In the genomic region with DNA sequence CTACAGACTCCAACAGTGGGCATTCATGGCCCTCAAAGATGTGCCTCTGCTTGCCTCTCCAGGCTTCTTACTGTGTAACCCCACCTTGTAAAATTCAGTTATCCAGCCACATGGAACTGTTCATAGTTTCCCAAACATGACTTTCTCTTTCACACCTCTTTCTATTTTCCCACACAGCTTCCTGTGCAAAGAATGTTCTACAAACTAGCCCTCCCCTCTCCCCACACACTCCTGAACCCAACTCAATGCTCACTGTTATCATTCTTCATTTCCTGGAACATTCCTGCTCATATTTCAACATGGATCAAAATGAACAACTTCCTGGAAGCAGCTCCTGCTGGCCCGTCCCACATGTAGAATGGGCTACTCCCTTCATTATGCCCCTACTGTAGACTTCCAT, we compare ENCODE assay signal across 32 cellular contexts. TPM values are rescaled to one million over a fixed set of nuclear protein-coding genes. Genes with fewer than 3 reads are reported as not detected.
A peak's percentile ranks its signal among the peaks of the same experiment; 100 is the strongest.
DNase-seq lines count a peak whose midpoint lies in the region; ATAC-seq and TF ChIP-seq lines count a peak whose summit lies in the region.
"Had no signal": no experiment of that assay in that cellular context is flagged by ENCODE, and none has a peak within 500 bp of the region (broad histone marks: within the 10 kb centered on the region; RNA-seq: fewer than 3 reads in every experiment).

No MANE protein-coding gene starts in this region.

- H3K9me3 Mint-ChIP-seq in activated CD8-positive, alpha-beta T cell treated with anti-CD3 and anti-CD28 coated beads for 36 hours = no peaks in the 10 kb centered on the region
- no peaks in the 10 kb centered on the region for H3K9me3 Mint-ChIP-seq in activated CD8-positive, alpha-beta T cell treated with anti-CD3 and anti-CD28 coated beads, Interleukin-2, amount 10 ng/mL, durations not matched to agents 7 days and 5 days (ENCODE audit: insufficient read depth)
- H3K9me3 Mint-ChIP-seq: immature natural killer cell, T-cell had no signal

- no peak for DNase-seq in activated CD8-positive, alpha-beta T cell treated with anti-CD3 and anti-CD28 coated beads for 36 hours
- no peak for DNase-seq in activated CD8-positive, alpha-beta T cell treated with anti-CD3 and anti-CD28 coated beads, Interleukin-2, amount 10 ng/mL, durations not matched to agents 7 days and 5 days
- DNase-seq in HT1080 (ENCODE audit: low read depth) = peak; percentile 18
- peak; percentile 33 to 87 for DNase-seq in cardiac fibroblast (ENCODE audit: low read depth in 2 of 2)
- DNase-seq in lower lobe of right lung = no peak
- DNase-seq in GM13976 (ENCODE audit: low spot score) = no peak
- DNase-seq: activated CD4-positive, CD25-positive, alpha-beta regulatory T cell; activated gamma-delta T cell; Calu3; DMS79 treated with DMSO at 0.1 percent for 48 hours; GDM1; hippocampal formation; immature natural killer cell; left ventricle myocardium inferior; NCI-H1048; NCI-H187; NCI-H2171; NCI-H510A; posterior cingulate gyrus; spleen; stimulated activated CD4-positive, alpha-beta T cell treated with anti-CD3 and anti-CD28 coated beads, Interleukin-2, amount 100 ng/mL, for 24 hours; stimulated activated CD8-positive, alpha-beta memory T cell treated with anti-CD3 and anti-CD28 coated beads, Interleukin-4, amount 100 ng/mL, for 48 hours; T-cell; tibial artery had no signal

- H3K9me3 ChIP-seq in lower lobe of right lung = no peaks in the 10 kb centered on the region
- H3K9me3 ChIP-seq: adrenal gland, left ventricle myocardium inferior, right atrium auricular region, spleen, tibial artery had no signal

- H3K27ac Mint-ChIP-seq in activated CD8-positive, alpha-beta T cell treated with anti-CD3 and anti-CD28 coated beads for 36 hours = peak overlapping the region; percentile 42
- no peak overlapping the region for H3K27ac Mint-ChIP-seq in activated CD8-positive, alpha-beta T cell treated with anti-CD3 and anti-CD28 coated beads, Interleukin-2, amount 10 ng/mL, durations not matched to agents 7 days and 5 days
- H3K27ac Mint-ChIP-seq: immature natural killer cell, T-cell had no signal

- H3K4me1 ChIP-seq in lower lobe of right lung = peaks cover 8% of the 10 kb centered on the region
- H3K4me1 ChIP-seq: tibial artery had no signal

- CTCF ChIA-PET in activated CD8-positive, alpha-beta T cell treated with anti-CD3 and anti-CD28 coated beads for 36 hours (lab: Charles Lee) = interaction anchor here (0.6 to 3.8 kb wide), 8 partner anchors 9 to 121 kb away, joined by 3 to 21 read pairs (median 3); partner anchors contain the start of gene TRAF3IP3
- CTCF ChIA-PET in activated CD8-positive, alpha-beta T cell treated with anti-CD3 and anti-CD28 coated beads, Interleukin-2, amount 10 ng/mL, durations not matched to agents 7 days and 5 days (lab: Charles Lee) = interaction anchor here (0.9 to 1.9 kb wide), 8 partner anchors 19 to 132 kb away, joined by 3 to 7 read pairs (median 4); no protein-coding TSS in a partner anchor

- H3K36me3 Mint-ChIP-seq in activated CD8-positive, alpha-beta T cell treated with anti-CD3 and anti-CD28 coated beads for 36 hours (ENCODE audit: low read depth) = no peaks in the 10 kb centered on the region
- no peaks in the 10 kb centered on the region for H3K36me3 Mint-ChIP-seq in activated CD8-positive, alpha-beta T cell treated with anti-CD3 and anti-CD28 coated beads, Interleukin-2, amount 10 ng/mL, durations not matched to agents 7 days and 5 days (ENCODE audit: low read depth)
- H3K36me3 Mint-ChIP-seq: immature natural killer cell, T-cell had no signal

- POLR2A ChIA-PET in activated CD8-positive, alpha-beta T cell treated with anti-CD3 and anti-CD28 coated beads for 36 hours (lab: Charles Lee) = interaction anchor here (1.1 to 1.3 kb wide), 2 partner anchors 52 to 73 kb away, joined by 3 to 4 read pairs; no protein-coding TSS in a partner anchor
- POLR2A ChIA-PET in activated CD8-positive, alpha-beta T cell treated with anti-CD3 and anti-CD28 coated beads, Interleukin-2, amount 10 ng/mL, durations not matched to agents 7 days and 5 days (lab: Charles Lee) = no interaction called here

- H3K27me3 ChIP-seq in lower lobe of right lung (ENCODE audit: low read depth) = peaks cover 6% of the 10 kb centered on the region
- H3K27me3 ChIP-seq: adrenal gland, right atrium auricular region had no signal

- H3K27ac ChIP-seq in lower lobe of right lung = no peak overlapping the region
- H3K27ac ChIP-seq: adrenal gland, left ventricle myocardium inferior, right atrium auricular region, tibial artery had no signal

- intact Hi-C loops in activated CD8-positive, alpha-beta T cell treated with anti-CD3 and anti-CD28 coated beads for 36 hours (cut with micrococcal nuclease) = loop anchor here (1.0 kb wide), 1 partner anchor 90 kb away; no protein-coding TSS in a partner anchor
- intact Hi-C loops in lower lobe of right lung (cut with DNase I) = no loop called here

- H3K36me3 ChIP-seq in lower lobe of right lung = no peaks in the 10 kb centered on the region
- H3K36me3 ChIP-seq: adrenal gland, left ventricle myocardium inferior, right atrium auricular region, spleen, tibial artery had no signal

- H3K4me1 Mint-ChIP-seq in activated CD8-positive, alpha-beta T cell treated with anti-CD3 and anti-CD28 coated beads for 36 hours (ENCODE audit: low read depth) = peaks cover 24% of the 10 kb centered on the region
- H3K4me1 Mint-ChIP-seq in activated CD8-positive, alpha-beta T cell treated with anti-CD3 and anti-CD28 coated beads, Interleukin-2, amount 10 ng/mL, durations not matched to agents 7 days and 5 days (ENCODE audit: low read depth) = peaks cover 28% of the 10 kb centered on the region

- H3K4me3 Mint-ChIP-seq in activated CD8-positive, alpha-beta T cell treated with anti-CD3 and anti-CD28 coated beads for 36 hours = no peak overlapping the region
- H3K4me3 Mint-ChIP-seq in activated CD8-positive, alpha-beta T cell treated with anti-CD3 and anti-CD28 coated beads, Interleukin-2, amount 10 ng/mL, durations not matched to agents 7 days and 5 days = no peak overlapping the region
- H3K4me3 Mint-ChIP-seq: immature natural killer cell, T-cell had no signal

- no peak overlapping the region for H3K4me3 ChIP-seq in cardiac fibroblast (replicated peaks in 1 of 2; ENCODE audit: low read depth in 2 of 2, low read length in 2 of 2)
- no peak overlapping the region for H3K4me3 ChIP-seq in lower lobe of right lung
- H3K4me3 ChIP-seq: adrenal gland, left ventricle myocardium inferior, right atrium auricular region, spleen, tibial artery had no signal

- H3K27me3 Mint-ChIP-seq in activated CD8-positive, alpha-beta T cell treated with anti-CD3 and anti-CD28 coated beads for 36 hours = peaks cover 1% of the 10 kb centered on the region
- H3K27me3 Mint-ChIP-seq in activated CD8-positive, alpha-beta T cell treated with anti-CD3 and anti-CD28 coated beads, Interleukin-2, amount 10 ng/mL, durations not matched to agents 7 days and 5 days (ENCODE audit: low read depth) = no peaks in the 10 kb centered on the region

- ATAC-seq in activated CD8-positive, alpha-beta T cell treated with anti-CD3 and anti-CD28 coated beads for 36 hours = no peak
- ATAC-seq in activated CD8-positive, alpha-beta T cell treated with anti-CD3 and anti-CD28 coated beads, Interleukin-2, amount 10 ng/mL, durations not matched to agents 7 days and 5 days = no peak
- peak; percentile 18 to 31 for ATAC-seq in lower lobe of right lung
- ATAC-seq in GM21381 (IDR thresholded peaks at IDR 0.05; ENCODE audit: unreplicated experiment) = no peak
- ATAC-seq in GM21619 (IDR thresholded peaks at IDR 0.05; ENCODE audit: unreplicated experiment) = no peak
- ATAC-seq: HCT116, T-cell had no signal

- in situ Hi-C loops in GM13976 (cut with MboI; ENCODE audit: low sequenced_read_pairs, unreplicated experiment) = loop anchor here (10.0 kb wide), 1 partner anchor 122 kb away; no protein-coding TSS in a partner anchor

- TF ChIP-seq CTCF in activated CD8-positive, alpha-beta T cell treated with anti-CD3 and anti-CD28 coated beads for 36 hours (IDR thresholded peaks at IDR 0.05) = no peak
- TF ChIP-seq CTCF in cardiac fibroblast (IDR thresholded peaks at IDR 0.05; ENCODE audit: low read depth, low read length) (no peak), lower lobe of right lung (IDR thresholded peaks at IDR 0.05) (no peak), GM13976 (IDR thresholded peaks at IDR 0.05; ENCODE audit: borderline replicate concordance, control extremely low read depth, extremely low read depth, insufficient read depth, missing control alignments) (no peak)

RNA-seq across cellular contexts. Expression of gene HSD11B1, which starts 7.6 kb away (rescaled TPM):
- under 1 TPM; 0.47 to 0.59 TPM for total RNA-seq in activated CD8-positive, alpha-beta T cell treated with anti-CD3 and anti-CD28 coated beads for 36 hours
- not detected for total RNA-seq in activated CD8-positive, alpha-beta T cell treated with anti-CD3 and anti-CD28 coated beads, Interleukin-2, amount 10 ng/mL, durations not matched to agents 7 days and 5 days
- total RNA-seq in HT1080 (2014; rRNA removed; shearing (Covaris generic)) = 45.4 and 45.9 TPM in 2 replicates
- 73.4 and 90.8 TPM in 2 replicates for polyA plus RNA-seq in HT1080 (2015; cell fraction: cytosol; rRNA removed)
- polyA plus RNA-seq in HT1080 (2015; cell fraction: nucleus; rRNA removed) = 85.8 and 97.4 TPM in 2 replicates
- 11.6 TPM for total RNA-seq in lower lobe of right lung
- total RNA-seq: Calu3, endothelial cell of umbilical vein, SK-MEL-5 had no signal
- polyA plus RNA-seq: endothelial cell of umbilical vein, immature natural killer cell had no signal

RNA-seq across cellular contexts. Expression of gene G0S2, which starts 21.9 kb away (rescaled TPM):
- total RNA-seq in activated CD8-positive, alpha-beta T cell treated with anti-CD3 and anti-CD28 coated beads for 36 hours = 1 to 10 TPM; 4.9 to 5.7 TPM
- not detected for total RNA-seq in activated CD8-positive, alpha-beta T cell treated with anti-CD3 and anti-CD28 coated beads, Interleukin-2, amount 10 ng/mL, durations not matched to agents 7 days and 5 days
- not detected in 2 replicates for total RNA-seq in HT1080 (2014; rRNA removed; shearing (Covaris generic))
- polyA plus RNA-seq in HT1080 (2015; cell fraction: cytosol; rRNA removed) = not detected in 2 replicates
- not detected in 2 replicates for polyA plus RNA-seq in HT1080 (2015; cell fraction: nucleus; rRNA removed)
- total RNA-seq in lower lobe of right lung = 19.9 TPM

RNA-seq across cellular contexts. Expression of gene LAMB3, which starts 44.9 kb away (rescaled TPM):
- under 1 TPM; 0.60 to 0.70 TPM for total RNA-seq in activated CD8-positive, alpha-beta T cell treated with anti-CD3 and anti-CD28 coated beads for 36 hours
- total RNA-seq in activated CD8-positive, alpha-beta T cell treated with anti-CD3 and anti-CD28 coated beads, Interleukin-2, amount 10 ng/mL, durations not matched to agents 7 days and 5 days = under 1 TPM; 0.78 to 0.84 TPM
- total RNA-seq in HT1080 (2014; rRNA removed; shearing (Covaris generic)) = 387 and 423 TPM in 2 replicates
- 327 and 332 TPM in 2 replicates for polyA plus RNA-seq in HT1080 (2015; cell fraction: cytosol; rRNA removed)
- 1,463 and 1,478 TPM in 2 replicates for polyA plus RNA-seq in HT1080 (2015; cell fraction: nucleus; rRNA removed)
- total RNA-seq in lower lobe of right lung = 47.2 TPM

RNA-seq across cellular contexts. Expression of gene TRAF3IP3, which starts 58.8 kb away (rescaled TPM):
- 100 to 1,000 TPM; 194 TPM for total RNA-seq in activated CD8-positive, alpha-beta T cell treated with anti-CD3 and anti-CD28 coated beads for 36 hours
- total RNA-seq in activated CD8-positive, alpha-beta T cell treated with anti-CD3 and anti-CD28 coated beads, Interleukin-2, amount 10 ng/mL, durations not matched to agents 7 days and 5 days = 100 to 1,000 TPM; 319 to 322 TPM
- total RNA-seq in HT1080 (2014; rRNA removed; shearing (Covaris generic)) = not detected in 2 replicates
- polyA plus RNA-seq in HT1080 (2015; cell fraction: cytosol; rRNA removed) = 0.20 and 0.44 TPM in 2 replicates
- 0.20 and 0.59 TPM in 2 replicates for polyA plus RNA-seq in HT1080 (2015; cell fraction: nucleus; rRNA removed)
- total RNA-seq in lower lobe of right lung = 12.4 TPM
- total RNA-seq: Calu3, endothelial cell of umbilical vein, RPMI7951 had no signal
- polyA plus RNA-seq: endothelial cell of umbilical vein had no signal

Comparison
In these comparisons a context has a peak if more than half of its experiments do, and no peak if none do; other contexts are left out.
1. ATAC-seq: peak in lower lobe of right lung (2 of 2); none in activated CD8-positive, alpha-beta T cell treated with anti-CD3 and anti-CD28 coated beads for 36 hours (single experiment), activated CD8-positive, alpha-beta T cell treated with anti-CD3 and anti-CD28 coated beads, Interleukin-2, amount 10 ng/mL, durations not matched to agents 7 days and 5 days (single experiment), GM21381 (single experiment) and GM21619 (single experiment).
2. DNase-seq: peak in HT1080 (single experiment) and cardiac fibroblast (2 of 2); none in activated CD8-positive, alpha-beta T cell treated with anti-CD3 and anti-CD28 coated beads for 36 hours (single experiment), activated CD8-positive, alpha-beta T cell treated with anti-CD3 and anti-CD28 coated beads, Interleukin-2, amount 10 ng/mL, durations not matched to agents 7 days and 5 days (single experiment), lower lobe of right lung (single experiment) and GM13976 (single experiment).
3. RNA of gene LAMB3, which starts 44.9 kb away (total RNA-seq): 387 to 423 TPM in HT1080 and 47.2 TPM in lower lobe of right lung (single experiment); 0.78 to 0.84 TPM in activated CD8-positive, alpha-beta T cell treated with anti-CD3 and anti-CD28 coated beads, Interleukin-2, amount 10 ng/mL, durations not matched to agents 7 days and 5 days and 0.60 to 0.70 TPM in activated CD8-positive, alpha-beta T cell treated with anti-CD3 and anti-CD28 coated beads for 36 hours; every median in the first group is over 10 times any median in the second.